ENCODE assay signal across 28 cellular contexts in genomic region chr15:42681119-42681518, GRCh38.
"Had no signal": no experiment of that assay in that cellular context is flagged by ENCODE, and none has a peak within 500 bp of the region (broad histone marks: within the 10 kb centered on the region; RNA-seq: fewer than 3 reads in every experiment).

No MANE protein-coding gene starts in this region.

- DNase-seq: activated CD4-positive, alpha-beta memory T cell treated with anti-CD3 and anti-CD28 coated beads for 36 hours; activated CD4-positive, alpha-beta T cell treated with anti-CD3 and anti-CD28 coated beads for 36 hours; activated CD4-positive, alpha-beta T cell treated with anti-CD3 and anti-CD28 coated beads, Interleukin-2, amount 10 ng/mL, durations not matched to agents 24 days and 14 days; activated CD4-positive, CD25-positive, alpha-beta regulatory T cell; activated CD4-positive, CD25-positive, alpha-beta regulatory T cell treated with anti-CD3 and anti-CD28 coated beads, Interleukin-2, amount 50 U/mL, for 72 hours; activated CD8-positive, alpha-beta memory T cell treated with anti-CD3 and anti-CD28 coated beads, Interleukin-2, amount 10 ng/mL, durations not matched to agents 7 days and 5 days; activated CD8-positive, alpha-beta memory T cell treated with anti-CD3 and anti-CD28 coated beads, Interleukin-2, amount 50 U/mL, for 4 hours; activated CD8-positive, alpha-beta T cell treated with anti-CD3 and anti-CD28 coated beads, Interleukin-2, amount 10 ng/mL, durations not matched to agents 7 days and 5 days; activated effector memory CD4-positive, alpha-beta T cell treated with anti-CD3 and anti-CD28 coated beads, Interleukin-2, amount 50 U/mL, for 16 hours; activated naive CD4-positive, alpha-beta T cell treated with anti-CD3 and anti-CD28 coated beads for 36 hours; activated naive CD8-positive, alpha-beta T cell treated with anti-CD3 and anti-CD28 coated beads for 36 hours; activated naive CD8-positive, alpha-beta T cell treated with anti-CD3 and anti-CD28 coated beads, Interleukin-2, amount 50 U/mL, for 24 hours; activated T-cell treated with anti-CD3 and anti-CD28 coated beads, Interleukin-2, amount 50 U/mL, for 1 hour; activated T-cell treated with anti-CD3 and anti-CD28 coated beads, Interleukin-2, amount 50 U/mL, for 48 hours; adrenal gland; amygdala; aorta; body of pancreas; dorsolateral prefrontal cortex; effector memory CD4-positive, alpha-beta T cell; endodermal cell; foreskin fibroblast; SW 1271; T-cell; T1000 had no signal

- H3K4me3 ChIP-seq: adrenal gland, body of pancreas, coronary artery, dorsolateral prefrontal cortex had no signal

- H3K27me3 ChIP-seq: adrenal gland, body of pancreas, dorsolateral prefrontal cortex had no signal

- ATAC-seq: activated CD4-positive, alpha-beta T cell treated with anti-CD3 and anti-CD28 coated beads for 36 hours; activated CD8-positive, alpha-beta memory T cell treated with anti-CD3 and anti-CD28 coated beads, Interleukin-2, amount 10 ng/mL, durations not matched to agents 7 days and 5 days; activated CD8-positive, alpha-beta T cell treated with anti-CD3 and anti-CD28 coated beads, Interleukin-2, amount 10 ng/mL, durations not matched to agents 7 days and 5 days; activated naive CD8-positive, alpha-beta T cell treated with anti-CD3 and anti-CD28 coated beads, Interleukin-2, amount 50 U/mL, for 24 hours; body of pancreas; esophagus mucosa; T-cell had no signal

- H3K4me1 ChIP-seq: adrenal gland, body of pancreas had no signal

- H3K27ac ChIP-seq: adrenal gland, body of pancreas, coronary artery had no signal

- H3K9me3 ChIP-seq: adrenal gland, body of pancreas had no signal

- FAIRE-seq: frontal cortex had no signal
